In genomic region chr9:111304000-111304399, GRCh38 we compare ENCODE assay signal across 7 cellular contexts. TPM values are rescaled to one million over a fixed set of nuclear protein-coding genes. Genes with fewer than 3 reads are reported as not detected.
"Had no signal": no experiment of that assay in that cellular context is flagged by ENCODE, and none has a peak within 500 bp of the region (broad histone marks: within the 10 kb centered on the region; RNA-seq: fewer than 3 reads in every experiment).

No MANE protein-coding gene starts in this region.

RNA-seq across cellular contexts. Expression of gene OR2K2, which starts 26.0 kb away (rescaled TPM):
- total RNA-seq: GM23248, GM23338, H1, H4, H7, H9, HFFc6 had no signal
- polyA plus RNA-seq: GM23248, GM23338, H1 had no signal
